ENCODE assay signal across 8 cellular contexts in the genomic region with DNA sequence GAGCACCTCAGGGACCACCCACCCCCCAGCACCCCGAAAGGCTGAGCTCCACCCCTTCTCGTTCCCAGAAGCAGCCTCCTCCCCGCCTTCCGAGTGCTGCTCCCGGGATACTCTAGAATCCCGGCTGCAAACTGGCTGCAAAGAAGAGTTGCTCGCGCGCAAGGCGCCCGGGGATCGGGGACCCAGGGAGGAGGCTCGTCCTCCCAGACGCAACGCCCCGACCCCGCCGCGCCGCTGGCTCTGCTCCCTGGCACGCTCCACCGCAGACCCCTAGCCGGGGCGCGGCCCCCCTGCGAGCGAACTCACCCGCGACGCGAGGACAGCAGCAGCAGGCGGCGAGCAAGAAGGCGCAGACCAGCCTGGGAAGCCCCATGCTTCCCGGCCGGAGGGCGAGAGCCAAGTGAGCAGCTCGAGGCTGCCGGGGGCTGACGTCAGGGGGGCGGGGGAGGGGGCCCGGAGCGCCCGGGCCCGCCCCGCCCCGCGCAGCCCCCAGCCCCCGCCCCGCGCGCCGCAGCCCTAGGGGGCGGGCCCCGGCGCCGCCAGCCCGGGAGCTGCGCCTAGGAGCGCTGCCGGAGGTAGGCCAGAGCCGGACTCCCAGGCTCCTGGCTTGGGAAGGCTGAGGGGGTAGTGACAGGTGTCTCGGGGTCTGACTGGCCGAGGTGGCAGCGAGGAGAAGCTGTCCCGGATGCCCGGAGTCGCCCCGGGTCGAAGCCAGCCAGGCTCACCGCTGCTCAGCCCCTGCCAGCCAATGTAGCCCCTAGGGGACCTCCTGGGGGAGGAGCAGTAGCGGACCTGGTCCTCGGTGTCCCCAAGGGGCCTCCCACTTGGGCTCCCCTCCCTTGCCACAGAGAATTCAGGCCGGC. TPM values are rescaled to one million over a fixed set of nuclear protein-coding genes. Genes with fewer than 3 reads are reported as not detected.
DNase-seq lines count a peak whose midpoint lies in the region; ATAC-seq and TF ChIP-seq lines count a peak whose summit lies in the region.

A gene with protein sequence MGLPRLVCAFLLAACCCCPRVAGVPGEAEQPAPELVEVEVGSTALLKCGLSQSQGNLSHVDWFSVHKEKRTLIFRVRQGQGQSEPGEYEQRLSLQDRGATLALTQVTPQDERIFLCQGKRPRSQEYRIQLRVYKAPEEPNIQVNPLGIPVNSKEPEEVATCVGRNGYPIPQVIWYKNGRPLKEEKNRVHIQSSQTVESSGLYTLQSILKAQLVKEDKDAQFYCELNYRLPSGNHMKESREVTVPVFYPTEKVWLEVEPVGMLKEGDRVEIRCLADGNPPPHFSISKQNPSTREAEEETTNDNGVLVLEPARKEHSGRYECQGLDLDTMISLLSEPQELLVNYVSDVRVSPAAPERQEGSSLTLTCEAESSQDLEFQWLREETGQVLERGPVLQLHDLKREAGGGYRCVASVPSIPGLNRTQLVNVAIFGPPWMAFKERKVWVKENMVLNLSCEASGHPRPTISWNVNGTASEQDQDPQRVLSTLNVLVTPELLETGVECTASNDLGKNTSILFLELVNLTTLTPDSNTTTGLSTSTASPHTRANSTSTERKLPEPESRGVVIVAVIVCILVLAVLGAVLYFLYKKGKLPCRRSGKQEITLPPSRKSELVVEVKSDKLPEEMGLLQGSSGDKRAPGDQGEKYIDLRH (minus strand): TSS at position 402 of the 863 bp plus-strand sequence. CDS start 29 bp downstream, at position 373.

- no CpG with 5 or more reads among the region's 74 CpGs for WGBS in iPS DF 6.9 (ENCODE audit: insufficient coverage, insufficient read length)

- peak within 1 kb of the TSS; percentile 41 for H3K4me3 ChIP-seq in MG63
- H3K4me3 ChIP-seq in ascending aorta: peak within 1 kb of the TSS; percentile 80 to 92
- H3K4me3 ChIP-seq in iPS DF 6.9 (ENCODE audit: low read length): peak within 1 kb of the TSS; percentile 53; the same call in 1 of the 2 replicates
- peak within 1 kb of the TSS; percentile 60 to 79 (median 69) for H3K4me3 ChIP-seq in gastrocnemius medialis

- H3K4me1 ChIP-seq in ascending aorta: peaks cover 20 to 69% of the 10 kb centered on the region in 2 donors
- peaks cover 24% of the 10 kb centered on the region for H3K4me1 ChIP-seq in iPS DF 6.9 (ENCODE audit: control insufficient read depth, insufficient read depth, low read length)
- H3K4me1 ChIP-seq in gastrocnemius medialis: peaks cover 38 to 40% of the 10 kb centered on the region in 2 donors

- TF ChIP-seq CTCF in ascending aorta (IDR thresholded peaks at IDR 0.05): no peak
- no peak for TF ChIP-seq CTCF in gastrocnemius medialis (IDR thresholded peaks at IDR 0.05 in 4 of 5, conservative IDR thresholded peaks at IDR 0.05 in 1 of 5)

- H3K36me3 ChIP-seq in MG63 (no peaks in the 10 kb centered on the region), ascending aorta (peaks cover 29 to 33% of the 10 kb centered on the region in 2 donors), iPS DF 6.9 (ENCODE audit: control insufficient read depth, insufficient read depth, low read length) (peaks cover 5% of the 10 kb centered on the region; the same call in 1 of the 2 replicates), gastrocnemius medialis (no peaks in the 10 kb centered on the region)

- in situ Hi-C loops in gastrocnemius medialis (cut with MboI; ENCODE audit: low sequenced_read_pairs in 4 of 4): no loop called here

- ATAC-seq in gastrocnemius medialis (peak; percentile 4 to 11), GM18867 (IDR thresholded peaks at IDR 0.05; ENCODE audit: unreplicated experiment) (no peak), HG02885 (IDR thresholded peaks at IDR 0.05; ENCODE audit: poor library complexity, unreplicated experiment) (no peak)

- H3K27ac ChIP-seq in ascending aorta (peak within 1 kb of the TSS; percentile 98 to 99), iPS DF 6.9 (ENCODE audit: low read length) (no peak within 1 kb of the TSS), gastrocnemius medialis (peak within 1 kb of the TSS; percentile 81 to 85 (median 85))

- intact Hi-C loops in ascending aorta (cut with DNase I): loop anchor here (1.0 to 5.0 kb wide), 4 partner anchors 11 to 695 kb away; partner anchors contain the start of genes BCL9L and DPAGT1
- intact Hi-C loops in gastrocnemius medialis (cut with DNase I; ENCODE audit: low total_unique reads): loop anchor here (5.0 kb wide), 1 partner anchor 170 kb away; the partner anchor contains the start of gene ABCG4

- DNase-seq in ELR (ENCODE audit: low read depth): peak; percentile 42
- DNase-seq in MG63: peak; percentile 16
- DNase-seq in ascending aorta (ENCODE audit: low spot score in 2 of 2): peak; percentile 60 to 91
- DNase-seq in iPS DF 6.9 (ENCODE audit: low read depth, low spot score): no peak
- no peak for DNase-seq in gastrocnemius medialis
- DNase-seq in NCI-H1694 (lab: John Stamatoyannopoulos, UW): no peak

- H3K9me3 ChIP-seq in MG63: no peaks in the 10 kb centered on the region
- H3K9me3 ChIP-seq in ascending aorta: no peaks in the 10 kb centered on the region
- H3K9me3 ChIP-seq in iPS DF 6.9 (ENCODE audit: control insufficient read depth, insufficient read depth, low read length): no peaks in the 10 kb centered on the region
- H3K9me3 ChIP-seq in gastrocnemius medialis: no peaks in the 10 kb centered on the region

- H3K27me3 ChIP-seq in MG63: peaks cover 9% of the 10 kb centered on the region
- no peaks in the 10 kb centered on the region for H3K27me3 ChIP-seq in ascending aorta
- peaks cover 7% of the 10 kb centered on the region for H3K27me3 ChIP-seq in iPS DF 6.9 (ENCODE audit: control insufficient read depth, insufficient read depth, low read length)
- peaks cover 0 to 10% (median 3%) of the 10 kb centered on the region in 3 donors for H3K27me3 ChIP-seq in gastrocnemius medialis

- TF ChIP-seq POLR2A in gastrocnemius medialis (IDR thresholded peaks at IDR 0.05): peak in 1 of 2 donors; percentile 43

RNA-seq across cellular contexts. Expression of the gene that starts here (rescaled TPM):
- 1.8 and 13.6 TPM in 2 replicates for total RNA-seq in MG63 (2014; rRNA removed; shearing (Covaris generic); ENCODE audit: low replicate concordance)
- total RNA-seq in ascending aorta (2,975 TPM), gastrocnemius medialis (100 to 1,000 TPM in 3 of 4 donors, 10 to 100 TPM in 1; 22.6 to 193 (median 123) TPM)

Comparison
In these comparisons a context has a peak if more than half of its experiments do, and no peak if none do; other contexts are left out.
1. RNA of the gene that starts here (total RNA-seq): 2,975 TPM in ascending aorta (single experiment); 22.6 to 193 TPM in gastrocnemius medialis and 1.8 to 13.6 TPM in MG63; every median in the first group is over 10 times any median in the second.
2. DNase-seq: peak in ELR (single experiment), MG63 (single experiment) and ascending aorta (2 of 2); none in iPS DF 6.9 (single experiment), gastrocnemius medialis (0 of 2) and NCI-H1694 (single experiment).
3. ATAC-seq: peak in gastrocnemius medialis (2 of 2); none in GM18867 (single experiment) and HG02885 (single experiment).
4. Peak in every context shown above with its lines, with median percentiles within 50 percentile points of each other: H3K4me3 ChIP-seq.